Comparison of ENCODE assay signal across 15 cellular contexts in the genomic region with DNA sequence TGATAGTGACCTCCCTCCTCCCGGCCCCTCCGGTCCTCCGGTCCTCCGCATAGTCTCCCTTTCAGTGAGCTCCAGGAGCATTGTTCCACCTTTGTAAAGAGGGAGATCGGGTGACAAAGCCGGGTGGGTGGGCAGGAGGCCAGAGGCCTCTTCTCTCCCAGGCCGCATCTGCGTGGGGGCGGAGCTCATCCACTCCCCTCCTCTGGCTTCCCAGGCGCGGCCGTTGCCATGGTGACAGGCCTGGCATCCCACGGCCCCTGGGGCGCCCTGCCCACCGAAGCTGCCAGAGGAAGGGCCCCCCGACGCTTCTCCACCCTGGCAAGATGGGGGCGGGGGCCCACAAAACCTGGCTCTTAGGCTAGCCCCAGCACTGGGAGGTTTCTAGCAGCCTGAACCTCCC. TPM values are rescaled to one million over a fixed set of nuclear protein-coding genes. Genes with fewer than 3 reads are reported as not detected.
DNase-seq lines count a peak whose midpoint lies in the region; ATAC-seq and TF ChIP-seq lines count a peak whose summit lies in the region.
"Had no signal": no experiment of that assay in that cellular context is flagged by ENCODE, and none has a peak within 500 bp of the region (broad histone marks: within the 10 kb centered on the region; RNA-seq: fewer than 3 reads in every experiment).

No MANE protein-coding gene starts in this region.

- 65 to 70% (median 68%) methylated on average over 14 to 18 of the region's 18 CpGs for WGBS in spleen, 5 donors

- intact Hi-C loops in spleen (cut with DNase I; ENCODE audit: low total_unique reads) = no loop called here

- peaks cover 0 to 19% (median 7%) of the 10 kb centered on the region in 6 donors for H3K4me1 ChIP-seq in spleen
- H3K4me1 ChIP-seq: pancreas had no signal

- peaks cover 0 to 40% (median 8%) of the 10 kb centered on the region in 7 donors for H3K27me3 ChIP-seq in spleen (replicated peaks in 1 of 7)
- H3K27me3 ChIP-seq: pancreas had no signal

- no peak overlapping the region for H3K27ac ChIP-seq in spleen
- H3K27ac ChIP-seq: HL-60, pancreas had no signal

- no peak for ATAC-seq in GM18858 (IDR thresholded peaks at IDR 0.05; ENCODE audit: unreplicated experiment)
- ATAC-seq: left lobe of liver, pancreas had no signal

- no peak overlapping the region for H3K4me3 ChIP-seq in spleen
- H3K4me3 ChIP-seq: pancreas had no signal

- H3K36me3 ChIP-seq in spleen = no peaks in the 10 kb centered on the region
- H3K36me3 ChIP-seq: pancreas had no signal

- H3K9me3 ChIP-seq in spleen = peaks cover 0 to 3% (median 0%) of the 10 kb centered on the region in 8 donors
- H3K9me3 ChIP-seq: pancreas had no signal

- DNase-seq in NCI-H82 (lab: John Stamatoyannopoulos, UW) (peak; percentile 76), NCI-H82 treated with DMSO at 0.1 percent for 48 hours (lab: John Stamatoyannopoulos, UW; ENCODE audit: unreplicated experiment) (no peak), NCI-H2227 (lab: John Stamatoyannopoulos, UW; ENCODE audit: unreplicated experiment) (peak; percentile 92), ecto neural progenitor cell (ENCODE audit: low spot score) (peak; percentile 94), spleen (peak; percentile 70), Kasumi-1 (lab: John Stamatoyannopoulos, UW) (no peak), GM20000 (ENCODE audit: low spot score) (no peak)
- DNase-seq: activated CD4-positive, alpha-beta T cell treated with anti-CD3 and anti-CD28 coated beads, Interleukin-2, amount 10 ng/mL, durations not matched to agents 24 days and 14 days; activated gamma-delta T cell; NCI-H446 treated with DMSO at 0.1 percent for 48 hours; stimulated activated CD4-positive, alpha-beta T cell treated with anti-CD3 and anti-CD28 coated beads, Interleukin-4, amount 100 ng/mL, for 24 hours had no signal

- TF ChIP-seq CTCF in spleen (IDR thresholded peaks at IDR 0.05 in 8 of 11, conservative IDR thresholded peaks at IDR 0.05 in 3 of 11) (no peak), GM20000 (IDR thresholded peaks at IDR 0.05; ENCODE audit: extremely low read depth, missing control alignments) (no peak)

- no peak for TF ChIP-seq POLR2A in spleen (IDR thresholded peaks at IDR 0.05)

RNA-seq across cellular contexts. Expression of a gene that starts 4.4 kb away (rescaled TPM):
- total RNA-seq in spleen = under 1 TPM; 0.28 to 0.64 (median 0.49) TPM
- polyA plus RNA-seq in spleen = under 1 TPM; 0.09 to 0.22 (median 0.18) TPM

Comparison
In these comparisons a context has a peak if more than half of its experiments do, and no peak if none do; other contexts are left out.
1. DNase-seq: peak in NCI-H82 (single experiment), NCI-H2227 (single experiment), ecto neural progenitor cell (single experiment) and spleen (single experiment); none in NCI-H82 treated with DMSO at 0.1 percent for 48 hours (single experiment), Kasumi-1 (0 of 2) and GM20000 (single experiment).